Comparison of ENCODE assay signal across 29 cellular contexts in the genomic region with DNA sequence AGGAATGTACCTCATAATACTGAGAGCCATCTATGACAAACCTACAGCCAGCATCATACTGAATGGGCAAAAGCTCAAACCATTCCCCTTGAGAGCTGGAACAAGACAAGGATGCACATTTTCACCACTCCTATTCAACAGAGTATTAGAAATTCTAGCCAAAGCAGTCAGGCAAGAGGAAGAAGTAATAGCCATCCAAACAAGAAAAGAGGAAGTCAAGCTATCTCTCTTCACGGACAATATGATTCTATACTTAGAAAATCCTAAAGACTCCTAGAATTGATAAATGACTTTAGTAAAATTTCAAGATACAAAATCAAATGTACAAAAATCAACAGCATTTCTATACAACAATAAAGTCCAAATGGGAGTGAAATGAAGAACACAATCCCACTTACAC.
"Had no signal": no experiment of that assay in that cellular context is flagged by ENCODE, and none has a peak within 500 bp of the region (broad histone marks: within the 10 kb centered on the region; RNA-seq: fewer than 3 reads in every experiment).

No MANE protein-coding gene starts in this region.

- ATAC-seq: activated CD8-positive, alpha-beta T cell treated with anti-CD3 and anti-CD28 coated beads, Interleukin-2, amount 10 ng/mL, durations not matched to agents 7 days and 5 days; body of pancreas; Panc1; Right ventricle myocardium inferior; SK-N-SH treated with all-trans-retinoic acid at 6 μM for 48 hours; T-cell; WTC11 had no signal

- DNase-seq: activated CD4-positive, alpha-beta T cell treated with anti-CD3 and anti-CD28 coated beads for 48 hours; activated CD4-positive, alpha-beta T cell treated with anti-CD3 and anti-CD28 coated beads, Interleukin-2, amount 50 U/mL, for 4 hours; activated CD4-positive, CD25-positive, alpha-beta regulatory T cell treated with anti-CD3 and anti-CD28 coated beads, Interleukin-2, amount 50 U/mL, for 72 hours; activated CD8-positive, alpha-beta memory T cell treated with anti-CD3 and anti-CD28 coated beads, Interleukin-2, amount 50 U/mL, for 48 hours; activated CD8-positive, alpha-beta T cell treated with anti-CD3 and anti-CD28 coated beads, Interleukin-2, amount 10 ng/mL, durations not matched to agents 7 days and 5 days; activated effector memory CD4-positive, alpha-beta T cell treated with Interleukin-2 at 50 U/mL for 16 hours; activated naive CD4-positive, alpha-beta T cell; activated T-cell treated with anti-CD3 and anti-CD28 coated beads, Interleukin-2, amount 50 U/mL, for 1 hour; body of pancreas; cortex of kidney; Karpas-422; MM.1S; NCI-H1092 treated with DMSO at 0.1 percent for 48 hours; NCI-H1417 treated with DMSO at 0.1 percent for 48 hours; NCI-H1694; NCI-H2029; NCI-H2107; NCI-H345; NCI-H510A; NCI-H69; NK-92 treated with Interleukin-12 subunit alpha and Interleukin-12 subunit beta, amount 100 ng/mL, for 24 hours; RPMI8226; T-cell; T-helper 2 cell; T1000 had no signal
